ENCODE assay signal across 9 cellular contexts in genomic region chr16:84062734-84063640, GRCh38. TPM values are rescaled to one million over a fixed set of nuclear protein-coding genes. Genes with fewer than 3 reads are reported as not detected.
DNase-seq lines count a peak whose midpoint lies in the region; ATAC-seq and TF ChIP-seq lines count a peak whose summit lies in the region.
"Had no signal": no experiment of that assay in that cellular context is flagged by ENCODE, and none has a peak within 500 bp of the region (broad histone marks: within the 10 kb centered on the region; RNA-seq: fewer than 3 reads in every experiment).

No MANE protein-coding gene starts in this region.

- peaks cover 16% of the 10 kb centered on the region for H3F3A ChIP-seq in SK-N-SH (replicated peaks; ENCODE audit: insufficient read depth)

- H3K27ac ChIP-seq in SK-N-SH (ENCODE audit: low read depth in 2 of 2, low read length in 1 of 2) (no peak overlapping the region; a peak in 2 of 4 replicates), ovary (no peak overlapping the region)

- H3K4me1 Mint-ChIP-seq in IgD-negative memory B cell, result no peaks in the 10 kb centered on the region
- H3K4me1 Mint-ChIP-seq in type B pancreatic cell (ENCODE audit: unreplicated experiment), result peaks cover 5% of the 10 kb centered on the region

- ATAC-seq in HG03045 (IDR thresholded peaks at IDR 0.05; ENCODE audit: unreplicated experiment), result no peak

- peaks cover 4% of the 10 kb centered on the region for H3K36me3 Mint-ChIP-seq in IgD-negative memory B cell
- H3K36me3 Mint-ChIP-seq in type B pancreatic cell, result peaks cover 8% of the 10 kb centered on the region
- H3K36me3 Mint-ChIP-seq: activated naive CD8-positive, alpha-beta T cell had no signal

- no peak overlapping the region for H3K4me2 ChIP-seq in SK-N-SH

- H3K4me1 ChIP-seq in SK-N-SH (ENCODE audit: control insufficient read depth in 1 of 2, insufficient read depth in 2 of 2, low read depth in 1 of 2, low read length in 1 of 2), result peaks cover 0 to 6% of the 10 kb centered on the region in 2 experiments; a peak in 2 of 4 replicates
- H3K4me1 ChIP-seq in ovary (ENCODE audit: insufficient read depth), result no peaks in the 10 kb centered on the region

- peaks cover 4% of the 10 kb centered on the region; the same call in 1 of the 2 replicates for H4K20me1 ChIP-seq in SK-N-SH (ENCODE audit: insufficient read depth)

- H3K9me3 Mint-ChIP-seq in IgD-negative memory B cell (no peaks in the 10 kb centered on the region), type B pancreatic cell (no peaks in the 10 kb centered on the region)

- H3K4me3 Mint-ChIP-seq in IgD-negative memory B cell (no peak overlapping the region), type B pancreatic cell (no peak overlapping the region)
- H3K4me3 Mint-ChIP-seq: activated naive CD8-positive, alpha-beta T cell had no signal

- TF ChIP-seq POLR2A in ovary (IDR thresholded peaks at IDR 0.05), result no peak

- H3K9me2 ChIP-seq in SK-N-SH, result no peaks in the 10 kb centered on the region

- H3K9me3 ChIP-seq in SK-N-SH (no peaks in the 10 kb centered on the region), ovary (no peaks in the 10 kb centered on the region)

- POLR2A ChIA-PET in SK-N-SH (lab: Yijun Ruan, JAX), result no interaction called here

- H3K36me3 ChIP-seq in SK-N-SH (replicated peaks in 1 of 2; ENCODE audit: control insufficient read depth in 1 of 2, insufficient read depth in 2 of 2, low read length in 1 of 2) (peaks cover 46 to 78% of the 10 kb centered on the region in 2 experiments), ovary (no peaks in the 10 kb centered on the region)

- no peak overlapping the region for H2AFZ ChIP-seq in SK-N-SH (ENCODE audit: low read depth)

- no peak for TF ChIP-seq EP300 in SK-N-SH (IDR thresholded peaks at IDR 0.05; ENCODE audit: borderline replicate concordance in 1 of 2, low read depth in 1 of 2, low read length in 1 of 2)
- TF ChIP-seq EP300 in ovary (IDR thresholded peaks at IDR 0.05), result no peak

- peak; percentile 95 for TF ChIP-seq CTCF in SK-N-SH (IDR thresholded peaks at IDR 0.05)
- TF ChIP-seq CTCF in ovary (IDR thresholded peaks at IDR 0.05), result peak; percentile 41 to 59 (median 51)
- TF ChIP-seq CTCF in type B pancreatic cell (conservative IDR thresholded peaks at IDR 0.05), result peak; percentile 98

- H3K4me3 ChIP-seq in SK-N-SH (ENCODE audit: low read depth in 2 of 2, low read length in 1 of 2), result peak overlapping the region in 1 of 2 experiments; percentile 44; a peak in 1 of 4 replicates
- no peak overlapping the region for H3K4me3 ChIP-seq in ovary

- H3K9ac ChIP-seq in SK-N-SH, result no peak overlapping the region

- WGBS in SK-N-SH (ENCODE audit: low lambda C conversion rate), result 55% methylated on average over 25 of the region's 25 CpGs
- 42 to 46% (median 42%) methylated on average over 25 of the region's 25 CpGs for WGBS in ovary, 3 donors

- DNase-seq in DMS 273 (lab: John Stamatoyannopoulos, UW; ENCODE audit: unreplicated experiment) (peak; percentile 92), SK-N-SH (peak; percentile 86), globus pallidus (ENCODE audit: low spot score) (peak; percentile 53), ovary (peak; percentile 53 to 81 (median 71)), type B pancreatic cell (ENCODE audit: extremely low spot score, unreplicated experiment) (peak; percentile 84)
- peak; percentile 66 for DNase-seq in activated naive CD4-positive, alpha-beta T cell treated with anti-CD3 and anti-CD28 coated beads, Interleukin-2, amount 50 U/mL, for 16 hours

- H3K27me3 ChIP-seq in SK-N-SH (ENCODE audit: insufficient read depth), result no peaks in the 10 kb centered on the region
- H3K27me3 ChIP-seq in ovary, result no peaks in the 10 kb centered on the region

- CTCF ChIA-PET in SK-N-SH (lab: Yijun Ruan, JAX), result interaction anchor here (0.6 to 21.4 kb wide), 29 partner anchors 8 to 432 kb away, joined by 3 to 470 read pairs (median 5); partner anchors contain the start of genes OSGIN1 and SLC38A8

- intact Hi-C loops in ovary (cut with DNase I), result loop anchor here in 2 of 4 donors (5.0 to 10.0 kb wide), 3 partner anchors 98 to 238 kb away; partner anchors contain the start of gene NECAB2 (in 1 of the 2)

- H3K79me2 ChIP-seq in SK-N-SH (ENCODE audit: insufficient read depth), result no peaks in the 10 kb centered on the region

- H3K27me3 Mint-ChIP-seq in IgD-negative memory B cell (no peaks in the 10 kb centered on the region), type B pancreatic cell (no peaks in the 10 kb centered on the region)
- H3K27me3 Mint-ChIP-seq: activated naive CD8-positive, alpha-beta T cell had no signal

- H3K27ac Mint-ChIP-seq in IgD-negative memory B cell (peak overlapping the region in 2 of 3 donors; percentile 76 to 93), type B pancreatic cell (peak overlapping the region; percentile 68)
- H3K27ac Mint-ChIP-seq: activated naive CD8-positive, alpha-beta T cell had no signal

- peak; percentile 57 for TF ChIP-seq RAD21 in SK-N-SH (IDR thresholded peaks at IDR 0.05; ENCODE audit: low read length)

TF ChIP-seq in SK-N-SH, 30 proteins besides CTCF, POLR2A, EP300 and RAD21:
- TF ChIP-seq SMC3 (IDR thresholded peaks at IDR 0.05; ENCODE audit: low read depth, low read length) (peak; percentile 82), JUND (IDR thresholded peaks at IDR 0.05) (peak; percentile 61), USF2 (IDR thresholded peaks at IDR 0.05; ENCODE audit: borderline replicate concordance, low read depth, low read length) (no peak; the same call in 1 of the 2 replicates), RFX5 (IDR thresholded peaks at IDR 0.05; ENCODE audit: low read length) (no peak), FOSL2 (IDR thresholded peaks at IDR 0.05; ENCODE audit: borderline replicate concordance, low read depth) (peak; percentile 63; the same call in 1 of the 2 replicates)
- TF ChIP-seq, protein P1, sequence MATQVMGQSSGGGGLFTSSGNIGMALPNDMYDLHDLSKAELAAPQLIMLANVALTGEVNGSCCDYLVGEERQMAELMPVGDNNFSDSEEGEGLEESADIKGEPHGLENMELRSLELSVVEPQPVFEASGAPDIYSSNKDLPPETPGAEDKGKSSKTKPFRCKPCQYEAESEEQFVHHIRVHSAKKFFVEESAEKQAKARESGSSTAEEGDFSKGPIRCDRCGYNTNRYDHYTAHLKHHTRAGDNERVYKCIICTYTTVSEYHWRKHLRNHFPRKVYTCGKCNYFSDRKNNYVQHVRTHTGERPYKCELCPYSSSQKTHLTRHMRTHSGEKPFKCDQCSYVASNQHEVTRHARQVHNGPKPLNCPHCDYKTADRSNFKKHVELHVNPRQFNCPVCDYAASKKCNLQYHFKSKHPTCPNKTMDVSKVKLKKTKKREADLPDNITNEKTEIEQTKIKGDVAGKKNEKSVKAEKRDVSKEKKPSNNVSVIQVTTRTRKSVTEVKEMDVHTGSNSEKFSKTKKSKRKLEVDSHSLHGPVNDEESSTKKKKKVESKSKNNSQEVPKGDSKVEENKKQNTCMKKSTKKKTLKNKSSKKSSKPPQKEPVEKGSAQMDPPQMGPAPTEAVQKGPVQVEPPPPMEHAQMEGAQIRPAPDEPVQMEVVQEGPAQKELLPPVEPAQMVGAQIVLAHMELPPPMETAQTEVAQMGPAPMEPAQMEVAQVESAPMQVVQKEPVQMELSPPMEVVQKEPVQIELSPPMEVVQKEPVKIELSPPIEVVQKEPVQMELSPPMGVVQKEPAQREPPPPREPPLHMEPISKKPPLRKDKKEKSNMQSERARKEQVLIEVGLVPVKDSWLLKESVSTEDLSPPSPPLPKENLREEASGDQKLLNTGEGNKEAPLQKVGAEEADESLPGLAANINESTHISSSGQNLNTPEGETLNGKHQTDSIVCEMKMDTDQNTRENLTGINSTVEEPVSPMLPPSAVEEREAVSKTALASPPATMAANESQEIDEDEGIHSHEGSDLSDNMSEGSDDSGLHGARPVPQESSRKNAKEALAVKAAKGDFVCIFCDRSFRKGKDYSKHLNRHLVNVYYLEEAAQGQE (IDR thresholded peaks at IDR 0.05; ENCODE audit: low read depth, low read length), result no peak

RNA-seq across cellular contexts. Expression of gene SLC38A8, which starts 20.4 kb away (rescaled TPM):
- polyA plus RNA-seq in IgD-negative memory B cell (not detected), SK-N-SH (2012; rRNA removed) (0.08 TPM in 1 of 2 replicates, not detected in the other), ovary (under 1 TPM in 1 of 2 donors, not detected in 1; 0.98 TPM)
- polyA plus RNA-seq in SK-N-SH (2012; cell fraction: cytosol; rRNA removed), result not detected in 2 replicates
- not detected in 2 replicates for polyA plus RNA-seq in SK-N-SH (2012; cell fraction: nucleus; rRNA removed)
- total RNA-seq in ovary (under 1 TPM in 2 of 7 donors, not detected in 5; 0.62 to 0.66 TPM), type B pancreatic cell (ENCODE audit: low replicate concordance) (not detected in 2 replicates)

RNA-seq across cellular contexts. Expression of gene MBTPS1, which starts 53.8 kb away (rescaled TPM):
- polyA plus RNA-seq in IgD-negative memory B cell, result 52.2 TPM
- polyA plus RNA-seq in SK-N-SH (2012; rRNA removed), result 81.6 and 84.9 TPM in 2 replicates
- polyA plus RNA-seq in SK-N-SH (2012; cell fraction: cytosol; rRNA removed), result 81.9 and 82.5 TPM in 2 replicates
- 140 and 164 TPM in 2 replicates for polyA plus RNA-seq in SK-N-SH (2012; cell fraction: nucleus; rRNA removed)
- total RNA-seq in ovary, result 10 to 100 TPM; 78.8 to 99.2 (median 90.3) TPM
- 100 to 1,000 TPM in 1 of 2 donors, 10 to 100 TPM in 1; 73.8 to 122 TPM for polyA plus RNA-seq in ovary
- 75.7 and 88.4 TPM in 2 replicates for total RNA-seq in type B pancreatic cell (ENCODE audit: low replicate concordance)
